Comparison of ENCODE assay signal across 29 cellular contexts in the genomic region with DNA sequence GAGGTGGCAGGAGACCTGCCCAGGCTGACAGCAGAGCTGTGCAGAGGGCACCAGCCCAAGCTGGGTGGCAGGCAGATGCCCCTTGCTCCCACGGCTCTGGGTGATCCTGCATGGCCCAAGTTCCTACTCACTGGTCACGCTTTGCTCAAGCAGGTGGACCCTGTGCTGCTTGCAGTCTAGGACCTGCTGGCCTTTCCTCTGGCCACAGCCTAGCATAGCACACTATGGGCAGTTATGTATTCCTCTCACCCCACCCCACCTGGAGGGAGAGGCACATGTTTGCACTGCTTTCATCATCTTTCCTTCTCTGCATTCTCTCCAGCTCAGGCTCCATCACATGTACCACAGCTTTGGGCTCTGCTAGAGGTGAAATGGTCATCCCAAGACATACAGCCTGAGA. TPM values are rescaled to one million over a fixed set of nuclear protein-coding genes. Genes with fewer than 3 reads are reported as not detected.
A peak's percentile ranks its signal among the peaks of the same experiment; 100 is the strongest.
DNase-seq lines count a peak whose midpoint lies in the region; ATAC-seq and TF ChIP-seq lines count a peak whose summit lies in the region.
"Had no signal": no experiment of that assay in that cellular context is flagged by ENCODE, and none has a peak within 500 bp of the region (broad histone marks: within the 10 kb centered on the region; RNA-seq: fewer than 3 reads in every experiment).

No MANE protein-coding gene starts in this region.

- peaks cover 45% of the 10 kb centered on the region for H3K4me1 Mint-ChIP-seq in activated naive CD8-positive, alpha-beta T cell treated with anti-CD3 and anti-CD28 coated beads, Interleukin-2, amount 10 ng/mL, durations not matched to agents 7 days and 5 days

- peaks cover 0 to 53% of the 10 kb centered on the region in 2 experiments; a peak in 1 of 4 replicates for H3K4me1 ChIP-seq in SK-N-SH (ENCODE audit: control insufficient read depth in 1 of 2, insufficient read depth in 2 of 2, low read depth in 1 of 2, low read length in 1 of 2)
- peaks cover 17 to 31% of the 10 kb centered on the region in 2 donors for H3K4me1 ChIP-seq in thoracic aorta (ENCODE audit: control insufficient read depth in 1 of 2, low read depth in 2 of 2)
- H3K4me1 ChIP-seq in OCI-LY7 (ENCODE audit: insufficient read depth, low read length, poor library complexity, severe bottlenecking) = no peaks in the 10 kb centered on the region

- H3F3A ChIP-seq in SK-N-SH (replicated peaks; ENCODE audit: insufficient read depth) = peaks cover 8% of the 10 kb centered on the region

- DNase-seq in SK-N-SH (no peak), left lobe of liver (ENCODE audit: low spot score) (no peak), thoracic aorta (ENCODE audit: low spot score) (no peak), OCI-LY7 (ENCODE audit: low spot score) (no peak), WERI-Rb-1 (no peak), NCI-H345 treated with DMSO at 0.1 percent for 48 hours (lab: John Stamatoyannopoulos, UW; ENCODE audit: unreplicated experiment) (no peak)
- no peak for DNase-seq in activated naive CD8-positive, alpha-beta T cell treated with anti-CD3 and anti-CD28 coated beads, Interleukin-2, amount 10 ng/mL, durations not matched to agents 7 days and 5 days
- DNase-seq: activated CD4-positive, alpha-beta T cell treated with anti-CD3 and anti-CD28 coated beads, Interleukin-2, amount 10 ng/mL, durations not matched to agents 7 days and 5 days; activated naive CD4-positive, alpha-beta T cell treated with Interleukin-2 at 50 U/mL for 16 hours; Caco-2; DMS53; effector memory CD4-positive, alpha-beta T cell; erythroblast; islet precursor cell; KBM-7; NCI-H1092; NCI-H1694; NCI-H446; NCI-H82; psoas muscle; SJCRH30; stimulated activated CD4-positive, alpha-beta T cell treated with anti-CD3 and anti-CD28 coated beads, Interleukin-4, amount 100 ng/mL, for 4 hours; T1000 had no signal

- ATAC-seq in SK-N-SH treated with all-trans-retinoic acid at 6 μM for 48 hours = no peak
- ATAC-seq in activated naive CD8-positive, alpha-beta T cell treated with anti-CD3 and anti-CD28 coated beads, Interleukin-2, amount 10 ng/mL, durations not matched to agents 7 days and 5 days (ENCODE audit: low read depth) = no peak
- peak; percentile 11 for ATAC-seq in left lobe of liver
- no peak for ATAC-seq in thoracic aorta (ENCODE audit: insufficient number of reproducible peaks, low FRiP score, low read depth)
- ATAC-seq: HCT116, left ventricle myocardium superior, psoas muscle had no signal

- no peaks in the 10 kb centered on the region for H3K9me3 ChIP-seq in SK-N-SH
- no peaks in the 10 kb centered on the region for H3K9me3 ChIP-seq in thoracic aorta
- no peaks in the 10 kb centered on the region for H3K9me3 ChIP-seq in OCI-LY7 (ENCODE audit: low read length)
- no peaks in the 10 kb centered on the region for H3K9me3 ChIP-seq in WERI-Rb-1 (ENCODE audit: severe bottlenecking)
- H3K9me3 ChIP-seq: Caco-2, psoas muscle, SJCRH30 had no signal

- 100% methylated on average over 1 of the region's 2 CpGs for WGBS in SK-N-SH (ENCODE audit: low lambda C conversion rate)

- H3K27me3 Mint-ChIP-seq in activated naive CD8-positive, alpha-beta T cell treated with anti-CD3 and anti-CD28 coated beads, Interleukin-2, amount 10 ng/mL, durations not matched to agents 7 days and 5 days = no peaks in the 10 kb centered on the region
- H3K27me3 Mint-ChIP-seq: activated CD4-positive, alpha-beta T cell treated with anti-CD3 and anti-CD28 coated beads, Interleukin-2, amount 10 ng/mL, durations not matched to agents 7 days and 5 days had no signal

- no peak for TF ChIP-seq EP300 in SK-N-SH (IDR thresholded peaks at IDR 0.05; ENCODE audit: borderline replicate concordance in 1 of 2, low read depth in 1 of 2, low read length in 1 of 2)

- H3K27ac ChIP-seq in SK-N-SH (ENCODE audit: low read depth in 2 of 2, low read length in 1 of 2) (peak overlapping the region in 1 of 2 experiments; percentile 84; a peak in 2 of 4 replicates), thoracic aorta (peak overlapping the region; percentile 21 to 48), OCI-LY7 (ENCODE audit: low read depth, low read length, poor library complexity, severe bottlenecking) (no peak overlapping the region), WERI-Rb-1 (no peak overlapping the region)
- H3K27ac ChIP-seq: 22Rv1, C4-2B, psoas muscle, SJCRH30 had no signal

- no peak overlapping the region for H3K9ac ChIP-seq in SK-N-SH

- H3K27ac Mint-ChIP-seq in activated naive CD8-positive, alpha-beta T cell treated with anti-CD3 and anti-CD28 coated beads, Interleukin-2, amount 10 ng/mL, durations not matched to agents 7 days and 5 days = peak overlapping the region; percentile 56

- POLR2A ChIA-PET in SK-N-SH (lab: Yijun Ruan, JAX) = interaction anchor here (1.3 to 2.1 kb wide), 2 partner anchors 18 to 20 kb away, joined by 3 to 7 read pairs; partner anchors contain the start of gene SREBF1
- POLR2A ChIA-PET in activated naive CD8-positive, alpha-beta T cell treated with anti-CD3 and anti-CD28 coated beads, Interleukin-2, amount 10 ng/mL, durations not matched to agents 7 days and 5 days (lab: Charles Lee) = interaction anchor here (1.2 to 13.8 kb wide), 2 partner anchors 22 to 44 kb away, joined by 3 to 327 read pairs; partner anchors contain the start of gene SREBF1
- POLR2A ChIA-PET in OCI-LY7 (lab: Charles Lee) = interaction anchor here (0.9 to 1.5 kb wide), 2 partner anchors 16 to 17 kb away, joined by 3 read pairs; no protein-coding TSS in a partner anchor

- peaks cover 5 to 36% of the 10 kb centered on the region in 2 experiments for H3K36me3 ChIP-seq in SK-N-SH (replicated peaks in 1 of 2; ENCODE audit: control insufficient read depth in 1 of 2, insufficient read depth in 2 of 2, low read length in 1 of 2)
- no peaks in the 10 kb centered on the region for H3K36me3 ChIP-seq in thoracic aorta
- no peaks in the 10 kb centered on the region for H3K36me3 ChIP-seq in OCI-LY7 (ENCODE audit: insufficient read depth, low read length)
- H3K36me3 ChIP-seq in WERI-Rb-1 = no peaks in the 10 kb centered on the region
- H3K36me3 ChIP-seq: SJCRH30 had no signal

- H3K4me3 Mint-ChIP-seq in activated naive CD8-positive, alpha-beta T cell treated with anti-CD3 and anti-CD28 coated beads, Interleukin-2, amount 10 ng/mL, durations not matched to agents 7 days and 5 days = no peak overlapping the region
- H3K4me3 Mint-ChIP-seq: activated CD4-positive, alpha-beta T cell treated with anti-CD3 and anti-CD28 coated beads, Interleukin-2, amount 10 ng/mL, durations not matched to agents 7 days and 5 days had no signal

- BruUV-seq in OCI-LY7 (replicated peaks; lab: Mats Ljungman, UMichigan) = no TSS peak

- TF ChIP-seq RAD21 in SK-N-SH (IDR thresholded peaks at IDR 0.05; ENCODE audit: low read length) = no peak

- H4K20me1 ChIP-seq in SK-N-SH (ENCODE audit: insufficient read depth) = no peaks in the 10 kb centered on the region
- no peaks in the 10 kb centered on the region for H4K20me1 ChIP-seq in OCI-LY7 (ENCODE audit: insufficient read depth, low read length)

- H3K27me3 ChIP-seq in SK-N-SH (ENCODE audit: insufficient read depth) (no peaks in the 10 kb centered on the region), thoracic aorta (replicated peaks; ENCODE audit: insufficient read depth) (no peaks in the 10 kb centered on the region), WERI-Rb-1 (ENCODE audit: insufficient read depth, low read depth, severe bottlenecking) (no peaks in the 10 kb centered on the region)
- H3K27me3 ChIP-seq: SJCRH30 had no signal

- H3K9me2 ChIP-seq in SK-N-SH (no peaks in the 10 kb centered on the region), OCI-LY7 (ENCODE audit: insufficient read depth, low read length) (no peaks in the 10 kb centered on the region)

- H3K36me3 Mint-ChIP-seq in activated naive CD8-positive, alpha-beta T cell treated with anti-CD3 and anti-CD28 coated beads, Interleukin-2, amount 10 ng/mL, durations not matched to agents 7 days and 5 days = peaks cover 3% of the 10 kb centered on the region

- TF ChIP-seq CTCF in SK-N-SH (IDR thresholded peaks at IDR 0.05) (no peak), thoracic aorta (IDR thresholded peaks at IDR 0.05) (no peak), OCI-LY7 (conservative IDR thresholded peaks at IDR 0.05; ENCODE audit: low read length) (no peak), WERI-Rb-1 (IDR thresholded peaks at IDR 0.05; ENCODE audit: low read depth, low read length) (no peak)

- H2AFZ ChIP-seq in SK-N-SH (ENCODE audit: low read depth) (no peak overlapping the region), OCI-LY7 (ENCODE audit: low read length) (no peak overlapping the region)

- H3K4me3 ChIP-seq in SK-N-SH (ENCODE audit: low read depth in 2 of 2, low read length in 1 of 2) (no peak overlapping the region), thoracic aorta (no peak overlapping the region), OCI-LY7 (ENCODE audit: low read depth, low read length, poor library complexity, severe bottlenecking) (no peak overlapping the region), WERI-Rb-1 (ENCODE audit: low read depth, low read length) (no peak overlapping the region)
- H3K4me3 ChIP-seq: coronary artery, psoas muscle, SJCRH30 had no signal

- H3K9me3 Mint-ChIP-seq in activated naive CD8-positive, alpha-beta T cell treated with anti-CD3 and anti-CD28 coated beads, Interleukin-2, amount 10 ng/mL, durations not matched to agents 7 days and 5 days = no peaks in the 10 kb centered on the region
- H3K9me3 Mint-ChIP-seq: activated CD4-positive, alpha-beta T cell treated with anti-CD3 and anti-CD28 coated beads, Interleukin-2, amount 10 ng/mL, durations not matched to agents 7 days and 5 days had no signal

- H3K4me2 ChIP-seq in SK-N-SH (no peak overlapping the region), OCI-LY7 (ENCODE audit: low read length) (no peak overlapping the region)

- CTCF ChIA-PET in SK-N-SH (lab: Yijun Ruan, JAX) (interaction anchor here (1.1 to 7.2 kb wide), 7 partner anchors 11 to 131 kb away, joined by 3 to 56 read pairs (median 5); no protein-coding TSS in a partner anchor), OCI-LY7 (lab: Charles Lee; ENCODE audit: unreplicated experiment) (no interaction called here)

- intact Hi-C loops in OCI-LY7 (cut with micrococcal nuclease; ENCODE audit: unreplicated experiment) = no loop called here

- H3K79me2 ChIP-seq in SK-N-SH (ENCODE audit: insufficient read depth) = no peaks in the 10 kb centered on the region
- H3K79me2 ChIP-seq in OCI-LY7 (ENCODE audit: insufficient read depth, low read depth, low read length) = no peaks in the 10 kb centered on the region

TF ChIP-seq in SK-N-SH, 30 proteins besides CTCF, POLR2A, EP300 and RAD21 (continues in another document):
- TF ChIP-seq YY1 (IDR thresholded peaks at IDR 0.05; ENCODE audit: low read depth) = no peak

TF ChIP-seq in SK-N-SH treated with all-trans-retinoic acid at 6 μM for 48 hours, 23 proteins besides CTCF, POLR2A, EP300 and RAD21 (continues in another document):
- TF ChIP-seq TCF4 (CRISPR knock-in tag; IDR thresholded peaks at IDR 0.05; ENCODE audit: borderline replicate concordance) (no peak), ZC3H10 (CRISPR knock-in tag; IDR thresholded peaks at IDR 0.05) (no peak)

RNA-seq across cellular contexts. Expression of gene SREBF1, which starts 19.6 kb away (rescaled TPM):
- polyA plus RNA-seq in SK-N-SH (2012; rRNA removed) = 15.9 and 20.4 TPM in 2 replicates
- polyA plus RNA-seq in SK-N-SH (2012; cell fraction: cytosol; rRNA removed) = 5.3 and 8.6 TPM in 2 replicates
- 92.2 and 140 TPM in 2 replicates for polyA plus RNA-seq in SK-N-SH (2012; cell fraction: nucleus; rRNA removed)
- total RNA-seq in activated naive CD8-positive, alpha-beta T cell treated with anti-CD3 and anti-CD28 coated beads, Interleukin-2, amount 10 ng/mL, durations not matched to agents 7 days and 5 days = 100 to 1,000 TPM; 218 to 229 TPM
- total RNA-seq in left lobe of liver (220 TPM), thoracic aorta (10 to 100 TPM; 56.2 to 64.2 TPM), OCI-LY7 (2022) (187 and 213 TPM in 2 replicates)
- 48.4 and 70.4 TPM in 2 replicates for total RNA-seq in OCI-LY7 (2014; rRNA removed; shearing (Covaris generic))

Comparison
In these comparisons a context has a peak if more than half of its experiments do, and no peak if none do; other contexts are left out.
1. H3K27ac ChIP-seq: peak in thoracic aorta (2 of 2); none in OCI-LY7 (single experiment) and WERI-Rb-1 (single experiment).